1 cellular context compared by ENCODE assay signal in genomic region chr1:38266197-38266520, GRCh38.
TF ChIP-seq lines count a peak whose summit lies in the region.

No MANE protein-coding gene starts in this region.

TF ChIP-seq in HepG2, 621 proteins besides CTCF, POLR2A, EP300 and RAD21 (continued from another document and continues in another):
- TF ChIP-seq ZBED4 (CRISPR knock-in tag; IDR thresholded peaks at IDR 0.05; ENCODE audit: borderline replicate concordance) (no peak), TSC22D2 (CRISPR knock-in tag; IDR thresholded peaks at IDR 0.05; ENCODE audit: borderline replicate concordance) (no peak), ZNF264 (CRISPR knock-in tag; IDR thresholded peaks at IDR 0.05) (no peak), ZFX (CRISPR knock-in tag; IDR thresholded peaks at IDR 0.05; ENCODE audit: low read depth) (peak; percentile 22; the same call in 1 of the 2 replicates), SOX5 (CRISPR knock-in tag; IDR thresholded peaks at IDR 0.05; ENCODE audit: borderline replicate concordance) (peak; percentile 55; the same call in 1 of the 2 replicates), ZNF124 (CRISPR knock-in tag; IDR thresholded peaks at IDR 0.05) (no peak), ZNF3 (CRISPR knock-in tag; IDR thresholded peaks at IDR 0.05) (no peak), ZNF326 (CRISPR knock-in tag; IDR thresholded peaks at IDR 0.05; ENCODE audit: borderline replicate concordance) (no peak), HDAC1 (CRISPR knock-in tag; IDR thresholded peaks at IDR 0.05) (peak; percentile 55; the same call in 1 of the 2 replicates), AKAP8 (CRISPR knock-in tag; IDR thresholded peaks at IDR 0.05) (no peak), CREM (IDR thresholded peaks at IDR 0.05) (peak; percentile 54; the same call in 1 of the 2 replicates), CREM (CRISPR knock-in tag; IDR thresholded peaks at IDR 0.05) (no peak), ZNF775 (CRISPR knock-in tag; IDR thresholded peaks at IDR 0.05; ENCODE audit: borderline replicate concordance) (no peak), TRIM24 (CRISPR knock-in tag; IDR thresholded peaks at IDR 0.05) (no peak), FOSL1 (CRISPR knock-in tag; IDR thresholded peaks at IDR 0.05; ENCODE audit: borderline replicate concordance) (peak; percentile 62; the same call in 1 of the 2 replicates), GMEB1 (CRISPR knock-in tag; IDR thresholded peaks at IDR 0.05; ENCODE audit: borderline replicate concordance) (no peak), RARA (CRISPR knock-in tag; IDR thresholded peaks at IDR 0.05) (peak; percentile 74), MAF1 (CRISPR knock-in tag; IDR thresholded peaks at IDR 0.05; ENCODE audit: borderline replicate concordance) (no peak), MTF1 (CRISPR knock-in tag; IDR thresholded peaks at IDR 0.05) (no peak), JUN (CRISPR knock-in tag; IDR thresholded peaks at IDR 0.05) (peak; percentile 91), NR2F1 (CRISPR knock-in tag; IDR thresholded peaks at IDR 0.05) (peak; percentile 36 to 60; a peak in 2 of 4 replicates), ZNF781 (CRISPR knock-in tag; IDR thresholded peaks at IDR 0.05; ENCODE audit: borderline replicate concordance, not compliant biosample characterization) (no peak), POGZ (CRISPR knock-in tag; IDR thresholded peaks at IDR 0.05) (0 out of 2 replicates have a peak, but pooled peaks have one; percentile 28), KDM5A (IDR thresholded peaks at IDR 0.05; ENCODE audit: borderline replicate concordance, low read length) (no peak), REL (CRISPR knock-in tag; conservative IDR thresholded peaks at IDR 0.05) (no peak), KAT2B (IDR thresholded peaks at IDR 0.05; ENCODE audit: borderline replicate concordance, low read depth, low read length) (peak; percentile 66; the same call in 1 of the 2 replicates), NR2C2 (CRISPR knock-in tag; IDR thresholded peaks at IDR 0.05; ENCODE audit: borderline replicate concordance) (peak; percentile 27; the same call in 1 of the 2 replicates), ONECUT2 (CRISPR knock-in tag; IDR thresholded peaks at IDR 0.05) (peak; percentile 80), ZNF788 (CRISPR knock-in tag; IDR thresholded peaks at IDR 0.05; ENCODE audit: borderline replicate concordance) (no peak), ZKSCAN8 (CRISPR knock-in tag; IDR thresholded peaks at IDR 0.05; ENCODE audit: borderline replicate concordance) (no peak), ZNF780A (CRISPR knock-in tag; IDR thresholded peaks at IDR 0.05) (no peak), HHEX (CRISPR knock-in tag; IDR thresholded peaks at IDR 0.05) (peak; percentile 77), MNT (IDR thresholded peaks at IDR 0.05) (no peak), ZNF768 (CRISPR knock-in tag; IDR thresholded peaks at IDR 0.05) (no peak), ZBTB20 (CRISPR knock-in tag; IDR thresholded peaks at IDR 0.05; ENCODE audit: borderline replicate concordance, low read depth) (no peak), SOX6 (IDR thresholded peaks at IDR 0.05) (no peak), SOX6 (CRISPR knock-in tag; IDR thresholded peaks at IDR 0.05) (peak; percentile 77), DPF2 (CRISPR knock-in tag; IDR thresholded peaks at IDR 0.05; ENCODE audit: borderline replicate concordance, low read depth) (0 out of 2 replicates have a peak, but pooled peaks have one; percentile 23), ZNF24 (IDR thresholded peaks at IDR 0.05) (no peak), YEATS4 (CRISPR knock-in tag; IDR thresholded peaks at IDR 0.05; ENCODE audit: borderline replicate concordance) (no peak), TEAD3 (CRISPR knock-in tag; optimal IDR thresholded peaks at IDR 0.05; ENCODE audit: borderline replicate concordance) (peak; percentile 56), BCL6 (CRISPR knock-in tag; IDR thresholded peaks at IDR 0.05) (peak; percentile 71; the same call in 1 of the 2 replicates), TBX3 (IDR thresholded peaks at IDR 0.05; ENCODE audit: borderline replicate concordance) (peak; percentile 73; the same call in 1 of the 2 replicates), AGO1 (IDR thresholded peaks at IDR 0.05; ENCODE audit: low read depth, low read length, poor library complexity, severe bottlenecking) (no peak), SOX13 (IDR thresholded peaks at IDR 0.05) (no peak), SOX13 (CRISPR knock-in tag; conservative IDR thresholded peaks at IDR 0.05 in 1 of 2, IDR thresholded peaks at IDR 0.05 in 1 of 2) (peak in 1 of 2 experiments; percentile 35; a peak in 1 of 4 replicates)
- TF ChIP-seq, protein P1, sequence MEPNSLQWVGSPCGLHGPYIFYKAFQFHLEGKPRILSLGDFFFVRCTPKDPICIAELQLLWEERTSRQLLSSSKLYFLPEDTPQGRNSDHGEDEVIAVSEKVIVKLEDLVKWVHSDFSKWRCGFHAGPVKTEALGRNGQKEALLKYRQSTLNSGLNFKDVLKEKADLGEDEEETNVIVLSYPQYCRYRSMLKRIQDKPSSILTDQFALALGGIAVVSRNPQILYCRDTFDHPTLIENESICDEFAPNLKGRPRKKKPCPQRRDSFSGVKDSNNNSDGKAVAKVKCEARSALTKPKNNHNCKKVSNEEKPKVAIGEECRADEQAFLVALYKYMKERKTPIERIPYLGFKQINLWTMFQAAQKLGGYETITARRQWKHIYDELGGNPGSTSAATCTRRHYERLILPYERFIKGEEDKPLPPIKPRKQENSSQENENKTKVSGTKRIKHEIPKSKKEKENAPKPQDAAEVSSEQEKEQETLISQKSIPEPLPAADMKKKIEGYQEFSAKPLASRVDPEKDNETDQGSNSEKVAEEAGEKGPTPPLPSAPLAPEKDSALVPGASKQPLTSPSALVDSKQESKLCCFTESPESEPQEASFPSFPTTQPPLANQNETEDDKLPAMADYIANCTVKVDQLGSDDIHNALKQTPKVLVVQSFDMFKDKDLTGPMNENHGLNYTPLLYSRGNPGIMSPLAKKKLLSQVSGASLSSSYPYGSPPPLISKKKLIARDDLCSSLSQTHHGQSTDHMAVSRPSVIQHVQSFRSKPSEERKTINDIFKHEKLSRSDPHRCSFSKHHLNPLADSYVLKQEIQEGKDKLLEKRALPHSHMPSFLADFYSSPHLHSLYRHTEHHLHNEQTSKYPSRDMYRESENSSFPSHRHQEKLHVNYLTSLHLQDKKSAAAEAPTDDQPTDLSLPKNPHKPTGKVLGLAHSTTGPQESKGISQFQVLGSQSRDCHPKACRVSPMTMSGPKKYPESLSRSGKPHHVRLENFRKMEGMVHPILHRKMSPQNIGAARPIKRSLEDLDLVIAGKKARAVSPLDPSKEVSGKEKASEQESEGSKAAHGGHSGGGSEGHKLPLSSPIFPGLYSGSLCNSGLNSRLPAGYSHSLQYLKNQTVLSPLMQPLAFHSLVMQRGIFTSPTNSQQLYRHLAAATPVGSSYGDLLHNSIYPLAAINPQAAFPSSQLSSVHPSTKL (CRISPR knock-in tag; IDR thresholded peaks at IDR 0.05): peak; percentile 82
- TF ChIP-seq, protein P2, sequence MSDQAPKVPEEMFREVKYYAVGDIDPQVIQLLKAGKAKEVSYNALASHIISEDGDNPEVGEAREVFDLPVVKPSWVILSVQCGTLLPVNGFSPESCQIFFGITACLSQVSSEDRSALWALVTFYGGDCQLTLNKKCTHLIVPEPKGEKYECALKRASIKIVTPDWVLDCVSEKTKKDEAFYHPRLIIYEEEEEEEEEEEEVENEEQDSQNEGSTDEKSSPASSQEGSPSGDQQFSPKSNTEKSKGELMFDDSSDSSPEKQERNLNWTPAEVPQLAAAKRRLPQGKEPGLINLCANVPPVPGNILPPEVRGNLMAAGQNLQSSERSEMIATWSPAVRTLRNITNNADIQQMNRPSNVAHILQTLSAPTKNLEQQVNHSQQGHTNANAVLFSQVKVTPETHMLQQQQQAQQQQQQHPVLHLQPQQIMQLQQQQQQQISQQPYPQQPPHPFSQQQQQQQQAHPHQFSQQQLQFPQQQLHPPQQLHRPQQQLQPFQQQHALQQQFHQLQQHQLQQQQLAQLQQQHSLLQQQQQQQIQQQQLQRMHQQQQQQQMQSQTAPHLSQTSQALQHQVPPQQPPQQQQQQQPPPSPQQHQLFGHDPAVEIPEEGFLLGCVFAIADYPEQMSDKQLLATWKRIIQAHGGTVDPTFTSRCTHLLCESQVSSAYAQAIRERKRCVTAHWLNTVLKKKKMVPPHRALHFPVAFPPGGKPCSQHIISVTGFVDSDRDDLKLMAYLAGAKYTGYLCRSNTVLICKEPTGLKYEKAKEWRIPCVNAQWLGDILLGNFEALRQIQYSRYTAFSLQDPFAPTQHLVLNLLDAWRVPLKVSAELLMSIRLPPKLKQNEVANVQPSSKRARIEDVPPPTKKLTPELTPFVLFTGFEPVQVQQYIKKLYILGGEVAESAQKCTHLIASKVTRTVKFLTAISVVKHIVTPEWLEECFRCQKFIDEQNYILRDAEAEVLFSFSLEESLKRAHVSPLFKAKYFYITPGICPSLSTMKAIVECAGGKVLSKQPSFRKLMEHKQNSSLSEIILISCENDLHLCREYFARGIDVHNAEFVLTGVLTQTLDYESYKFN (CRISPR knock-in tag; conservative IDR thresholded peaks at IDR 0.05): peak; percentile 84
- TF ChIP-seq, protein P3, sequence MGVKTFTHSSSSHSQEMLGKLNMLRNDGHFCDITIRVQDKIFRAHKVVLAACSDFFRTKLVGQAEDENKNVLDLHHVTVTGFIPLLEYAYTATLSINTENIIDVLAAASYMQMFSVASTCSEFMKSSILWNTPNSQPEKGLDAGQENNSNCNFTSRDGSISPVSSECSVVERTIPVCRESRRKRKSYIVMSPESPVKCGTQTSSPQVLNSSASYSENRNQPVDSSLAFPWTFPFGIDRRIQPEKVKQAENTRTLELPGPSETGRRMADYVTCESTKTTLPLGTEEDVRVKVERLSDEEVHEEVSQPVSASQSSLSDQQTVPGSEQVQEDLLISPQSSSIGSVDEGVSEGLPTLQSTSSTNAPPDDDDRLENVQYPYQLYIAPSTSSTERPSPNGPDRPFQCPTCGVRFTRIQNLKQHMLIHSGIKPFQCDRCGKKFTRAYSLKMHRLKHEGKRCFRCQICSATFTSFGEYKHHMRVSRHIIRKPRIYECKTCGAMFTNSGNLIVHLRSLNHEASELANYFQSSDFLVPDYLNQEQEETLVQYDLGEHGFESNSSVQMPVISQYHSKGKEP (CRISPR knock-in tag; IDR thresholded peaks at IDR 0.05): no peak
